In the genomic region with DNA sequence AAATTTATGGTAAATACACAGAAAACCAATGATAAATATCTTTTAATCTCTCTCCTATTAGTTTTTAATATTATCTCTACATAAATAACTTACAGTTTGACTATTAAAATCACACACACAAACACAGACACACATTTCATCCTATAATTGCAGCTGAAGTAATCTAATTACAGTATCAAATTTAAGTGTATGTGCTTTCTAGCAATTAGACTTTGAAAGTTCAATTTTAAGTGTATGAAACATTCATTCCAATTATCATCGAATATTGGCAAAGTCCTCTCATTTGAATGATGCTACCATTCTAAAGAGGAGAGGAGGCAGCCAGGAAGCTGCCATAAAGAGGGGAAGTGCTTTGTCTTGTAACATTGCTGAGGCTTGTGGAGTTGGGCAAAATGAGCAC, we compare ENCODE assay signal across 2 cellular contexts.
A peak's percentile ranks its signal among the peaks of the same experiment; 100 is the strongest.
TF ChIP-seq lines count a peak whose summit lies in the region.

No MANE protein-coding gene starts in this region.

TF ChIP-seq in SK-N-SH treated with all-trans-retinoic acid at 6 μM for 48 hours, 23 proteins besides CTCF, POLR2A, EP300 and RAD21 (continued from another document):
- TF ChIP-seq, protein P1, sequence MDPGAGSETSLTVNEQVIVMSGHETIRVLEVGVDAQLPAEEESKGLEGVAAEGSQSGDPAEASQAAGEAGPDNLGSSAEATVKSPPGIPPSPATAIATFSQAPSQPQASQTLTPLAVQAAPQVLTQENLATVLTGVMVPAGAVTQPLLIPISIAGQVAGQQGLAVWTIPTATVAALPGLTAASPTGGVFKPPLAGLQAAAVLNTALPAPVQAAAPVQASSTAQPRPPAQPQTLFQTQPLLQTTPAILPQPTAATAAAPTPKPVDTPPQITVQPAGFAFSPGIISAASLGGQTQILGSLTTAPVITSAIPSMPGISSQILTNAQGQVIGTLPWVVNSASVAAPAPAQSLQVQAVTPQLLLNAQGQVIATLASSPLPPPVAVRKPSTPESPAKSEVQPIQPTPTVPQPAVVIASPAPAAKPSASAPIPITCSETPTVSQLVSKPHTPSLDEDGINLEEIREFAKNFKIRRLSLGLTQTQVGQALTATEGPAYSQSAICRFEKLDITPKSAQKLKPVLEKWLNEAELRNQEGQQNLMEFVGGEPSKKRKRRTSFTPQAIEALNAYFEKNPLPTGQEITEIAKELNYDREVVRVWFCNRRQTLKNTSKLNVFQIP (CRISPR knock-in tag; IDR thresholded peaks at IDR 0.05; ENCODE audit: borderline replicate concordance, low read depth) = no peak
- TF ChIP-seq PPARA (CRISPR knock-in tag; IDR thresholded peaks at IDR 0.05; ENCODE audit: borderline replicate concordance) (no peak), BACH2 (CRISPR knock-in tag; IDR thresholded peaks at IDR 0.05; ENCODE audit: borderline replicate concordance) (no peak), TOX (CRISPR knock-in tag; IDR thresholded peaks at IDR 0.05; ENCODE audit: borderline replicate concordance) (peak; percentile 93), ZNF8 (CRISPR knock-in tag; IDR thresholded peaks at IDR 0.05) (no peak)

TF ChIP-seq in SK-N-SH, 30 proteins besides CTCF, POLR2A, EP300 and RAD21 (continued from another document):
- TF ChIP-seq, protein P2, sequence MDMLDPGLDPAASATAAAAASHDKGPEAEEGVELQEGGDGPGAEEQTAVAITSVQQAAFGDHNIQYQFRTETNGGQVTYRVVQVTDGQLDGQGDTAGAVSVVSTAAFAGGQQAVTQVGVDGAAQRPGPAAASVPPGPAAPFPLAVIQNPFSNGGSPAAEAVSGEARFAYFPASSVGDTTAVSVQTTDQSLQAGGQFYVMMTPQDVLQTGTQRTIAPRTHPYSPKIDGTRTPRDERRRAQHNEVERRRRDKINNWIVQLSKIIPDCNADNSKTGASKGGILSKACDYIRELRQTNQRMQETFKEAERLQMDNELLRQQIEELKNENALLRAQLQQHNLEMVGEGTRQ (IDR thresholded peaks at IDR 0.05; ENCODE audit: borderline replicate concordance, low read depth, low read length) = no peak
- TF ChIP-seq TCF12 (IDR thresholded peaks at IDR 0.05) (no peak), YY1 (IDR thresholded peaks at IDR 0.05; ENCODE audit: low read depth) (no peak), FOXJ3 (CRISPR knock-in tag; IDR thresholded peaks at IDR 0.05) (no peak), CHD2 (IDR thresholded peaks at IDR 0.05; ENCODE audit: low read length, partially characterized antibody) (no peak), SIN3A (IDR thresholded peaks at IDR 0.05; ENCODE audit: borderline replicate concordance, low read depth, low read length) (no peak), RFX5 (IDR thresholded peaks at IDR 0.05; ENCODE audit: low read length) (no peak)
- TF ChIP-seq, protein P3, sequence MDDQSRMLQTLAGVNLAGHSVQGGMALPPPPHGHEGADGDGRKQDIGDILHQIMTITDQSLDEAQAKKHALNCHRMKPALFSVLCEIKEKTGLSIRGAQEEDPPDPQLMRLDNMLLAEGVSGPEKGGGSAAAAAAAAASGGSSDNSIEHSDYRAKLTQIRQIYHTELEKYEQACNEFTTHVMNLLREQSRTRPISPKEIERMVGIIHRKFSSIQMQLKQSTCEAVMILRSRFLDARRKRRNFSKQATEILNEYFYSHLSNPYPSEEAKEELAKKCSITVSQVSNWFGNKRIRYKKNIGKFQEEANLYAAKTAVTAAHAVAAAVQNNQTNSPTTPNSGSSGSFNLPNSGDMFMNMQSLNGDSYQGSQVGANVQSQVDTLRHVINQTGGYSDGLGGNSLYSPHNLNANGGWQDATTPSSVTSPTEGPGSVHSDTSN (IDR thresholded peaks at IDR 0.05) = no peak
